In the genomic region with DNA sequence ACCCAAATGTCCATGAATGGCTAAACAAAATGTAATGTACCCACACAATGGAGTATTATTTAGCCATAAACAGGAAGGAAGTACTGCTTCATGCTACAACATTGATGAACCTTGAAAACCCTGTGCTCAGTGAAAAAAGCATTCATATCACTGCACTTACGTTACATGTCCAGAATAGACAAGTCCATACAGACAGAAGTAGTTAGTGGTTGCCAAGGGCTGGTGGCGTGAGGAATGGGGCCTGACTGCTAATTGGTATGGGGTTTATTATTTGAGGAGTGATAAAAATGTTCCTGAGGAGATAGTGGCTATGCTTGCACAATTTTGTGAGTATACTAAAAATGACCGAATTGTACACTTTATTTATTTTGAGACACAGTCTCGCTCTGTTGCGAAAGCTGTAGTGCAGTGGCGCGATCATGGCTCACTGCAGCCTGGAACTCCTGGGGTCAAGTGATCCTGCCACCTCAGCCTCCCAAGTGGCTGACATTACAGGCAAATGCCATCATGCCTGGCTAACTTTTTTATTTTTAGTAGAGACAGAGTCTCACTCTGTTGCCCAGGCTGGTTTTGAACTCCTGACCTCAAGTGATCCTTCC, we compare ENCODE assay signal across 1 cellular context.
TF ChIP-seq lines count a peak whose summit lies in the region.

No MANE protein-coding gene starts in this region.

TF ChIP-seq in GM12878, 131 proteins besides CTCF, POLR2A, EP300 and RAD21:
- no peak for TF ChIP-seq CHD2 (IDR thresholded peaks at IDR 0.05; ENCODE audit: borderline replicate concordance, low read depth, low read length)
- no peak for TF ChIP-seq MEF2A (IDR thresholded peaks at IDR 0.05; ENCODE audit: insufficient read depth, low read depth, low read length)
- no peak for TF ChIP-seq TCF12 (IDR thresholded peaks at IDR 0.05; ENCODE audit: low read depth, low read length)
- no peak for TF ChIP-seq CBX3 (IDR thresholded peaks at IDR 0.05; ENCODE audit: borderline replicate concordance, low read depth)
- no peak for TF ChIP-seq RCOR1 (conservative IDR thresholded peaks at IDR 0.05; ENCODE audit: low read depth, low read length)
- no peak for TF ChIP-seq MYB (IDR thresholded peaks at IDR 0.05; ENCODE audit: borderline replicate concordance, low read depth, low read length)
- no peak for TF ChIP-seq WRNIP1 (IDR thresholded peaks at IDR 0.05; ENCODE audit: borderline replicate concordance, low read depth, low read length)
- TF ChIP-seq POU2F2 (IDR thresholded peaks at IDR 0.05; ENCODE audit: borderline replicate concordance, low read depth, low read length): no peak
- TF ChIP-seq PAX8 (IDR thresholded peaks at IDR 0.05): no peak
- TF ChIP-seq SIN3A (IDR thresholded peaks at IDR 0.05; ENCODE audit: low read depth, low read length): no peak
- TF ChIP-seq NRF1 (conservative IDR thresholded peaks at IDR 0.05; ENCODE audit: low read depth, low read length): no peak
- no peak for TF ChIP-seq BACH1 (IDR thresholded peaks at IDR 0.05; ENCODE audit: borderline replicate concordance)
- TF ChIP-seq STAT1 (conservative IDR thresholded peaks at IDR 0.05): no peak
- no peak for TF ChIP-seq IKZF2 (IDR thresholded peaks at IDR 0.05)
- no peak for TF ChIP-seq YBX1 (IDR thresholded peaks at IDR 0.05)
- no peak for TF ChIP-seq ZNF217 (IDR thresholded peaks at IDR 0.05)
- TF ChIP-seq KDM1A (IDR thresholded peaks at IDR 0.05; ENCODE audit: borderline replicate concordance): no peak
